8 cellular contexts compared by ENCODE assay signal in the genomic region with DNA sequence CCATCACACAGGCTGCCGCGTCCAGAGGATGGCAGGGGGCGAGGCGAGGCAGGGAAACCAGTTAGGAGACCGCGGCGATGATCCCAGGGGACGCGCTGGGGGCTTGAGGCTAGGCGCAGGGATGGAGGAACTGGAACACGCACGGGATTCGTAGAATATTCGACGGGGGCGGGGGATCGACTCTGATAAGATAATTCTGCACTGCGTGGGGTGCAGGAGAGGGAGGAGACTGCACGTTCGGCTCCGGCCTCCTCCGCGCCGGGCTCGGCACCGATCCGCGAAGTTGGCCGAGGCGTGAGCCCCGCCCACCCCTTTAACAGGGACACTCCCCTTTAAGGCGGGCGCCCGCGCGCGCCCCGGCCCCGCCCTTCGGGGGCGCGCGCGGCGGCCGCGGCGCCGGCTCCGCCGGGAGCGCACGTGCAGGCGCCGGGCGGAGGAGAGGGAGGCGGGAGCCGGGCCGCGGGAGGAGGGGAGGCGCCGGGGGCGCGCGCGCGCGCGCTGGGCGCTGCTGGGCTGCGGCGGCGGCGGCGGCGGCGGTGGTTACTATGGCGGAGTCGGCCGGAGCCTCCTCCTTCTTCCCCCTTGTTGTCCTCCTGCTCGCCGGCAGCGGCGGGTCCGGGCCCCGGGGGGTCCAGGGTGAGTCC. TPM values are rescaled to one million over a fixed set of nuclear protein-coding genes. Genes with fewer than 3 reads are reported as not detected.
DNase-seq lines count a peak whose midpoint lies in the region; ATAC-seq and TF ChIP-seq lines count a peak whose summit lies in the region.

ACVR1B (plus strand) TSS at position 501 of the 644 bp plus-strand sequence; CDS start at position 546, 45 bp downstream.

- H3K4me1 Mint-ChIP-seq in natural killer cell treated with Interleukin-12 subunit alpha and Interleukin-12 subunit beta and Interleukin-15 and Interleukin-18, amount 100 ng/mL, for 72 hours (ENCODE audit: low read depth in 2 of 2) = peaks cover 42 to 46% of the 10 kb centered on the region in 2 donors

- H3K9me3 ChIP-seq in RWPE2 (ENCODE audit: severe bottlenecking) = no peaks in the 10 kb centered on the region

- ATAC-seq in GM21825 (IDR thresholded peaks at IDR 0.05; ENCODE audit: unreplicated experiment) (peak; percentile 92), RWPE2 (ENCODE audit: low read depth) (peak; percentile 76)
- ATAC-seq in natural killer cell treated with Interleukin-12 subunit alpha and Interleukin-12 subunit beta and Interleukin-15 and Interleukin-18, amount 100 ng/mL, for 72 hours = peak; percentile 98

- peak within 1 kb of the TSS; percentile 92 for H3K4me3 Mint-ChIP-seq in natural killer cell treated with Interleukin-12 subunit alpha and Interleukin-12 subunit beta and Interleukin-15 and Interleukin-18, amount 100 ng/mL, for 72 hours

- peak within 1 kb of the TSS; percentile 61 to 89 for H3K27ac Mint-ChIP-seq in natural killer cell treated with Interleukin-12 subunit alpha and Interleukin-12 subunit beta and Interleukin-15 and Interleukin-18, amount 100 ng/mL, for 72 hours

- peak; percentile 95 for DNase-seq in DMS 273 (lab: John Stamatoyannopoulos, UW; ENCODE audit: unreplicated experiment)
- peak; percentile 75 for DNase-seq in M059J (ENCODE audit: low read depth)
- peak; percentile 77 for DNase-seq in RWPE2 (ENCODE audit: low spot score)
- peak; percentile 87 for DNase-seq in activated T-helper 9 cell treated with anti-CD3 and anti-CD28 coated beads, Interleukin-2, amount 50 U/mL, for 16 hours (ENCODE audit: low read depth)
- DNase-seq in fibroblast of pulmonary artery (ENCODE audit: low read depth) = peak; percentile 93
- DNase-seq in natural killer cell treated with Interleukin-12 subunit alpha and Interleukin-12 subunit beta and Interleukin-15 and Interleukin-18, amount 100 ng/mL, for 72 hours (ENCODE audit: low spot score) = peak; percentile 91
- DNase-seq in stimulated activated naive CD4-positive, alpha-beta T cell (lab: John Stamatoyannopoulos, UW) = peak; percentile 81 to 92 (median 88)

- H3K27ac ChIP-seq in RWPE2 (ENCODE audit: poor library complexity, severe bottlenecking) = peak within 1 kb of the TSS; percentile 30

- no peaks in the 10 kb centered on the region for H3K27me3 ChIP-seq in RWPE2 (ENCODE audit: insufficient read depth, poor library complexity, severe bottlenecking)

- TF ChIP-seq CTCF in RWPE2 (IDR thresholded peaks at IDR 0.05; ENCODE audit: poor library complexity, severe bottlenecking) (no peak), fibroblast of pulmonary artery (IDR thresholded peaks at IDR 0.05; ENCODE audit: low read length, missing control alignments) (no peak)

- peaks cover 10 to 21% of the 10 kb centered on the region in 2 donors for H3K27me3 Mint-ChIP-seq in natural killer cell treated with Interleukin-12 subunit alpha and Interleukin-12 subunit beta and Interleukin-15 and Interleukin-18, amount 100 ng/mL, for 72 hours

- H3K36me3 Mint-ChIP-seq in natural killer cell treated with Interleukin-12 subunit alpha and Interleukin-12 subunit beta and Interleukin-15 and Interleukin-18, amount 100 ng/mL, for 72 hours = no peaks in the 10 kb centered on the region

- H3K9me3 Mint-ChIP-seq in natural killer cell treated with Interleukin-12 subunit alpha and Interleukin-12 subunit beta and Interleukin-15 and Interleukin-18, amount 100 ng/mL, for 72 hours = no peaks in the 10 kb centered on the region

- H3K4me3 ChIP-seq in RWPE2 (ENCODE audit: severe bottlenecking) (peak within 1 kb of the TSS; percentile 79), fibroblast of pulmonary artery (replicated peaks; ENCODE audit: low read depth, low read length) (peak within 1 kb of the TSS; percentile 96)

- no peaks in the 10 kb centered on the region; the same call in 1 of the 2 replicates for H3K36me3 ChIP-seq in RWPE2 (ENCODE audit: low read depth)

- H3K4me1 ChIP-seq in RWPE2 (ENCODE audit: insufficient read depth, poor library complexity, severe bottlenecking) = peaks cover 22% of the 10 kb centered on the region

RNA-seq across cellular contexts. Expression of gene ACVR1B, which starts in this region (rescaled TPM):
- total RNA-seq in M059J (2014; rRNA removed; shearing (Covaris generic)) = 2.7 and 3.1 TPM in 2 replicates
- total RNA-seq in natural killer cell treated with Interleukin-12 subunit alpha and Interleukin-12 subunit beta and Interleukin-15 and Interleukin-18, amount 100 ng/mL, for 72 hours = 10 to 100 TPM; 16.6 to 17.5 TPM

Comparison
In these comparisons a context has a peak if more than half of its experiments do, and no peak if none do; other contexts are left out.
1. Peak in every context shown above with its lines: DNase-seq, ATAC-seq, H3K4me3 ChIP-seq and H3K27ac ChIP-seq.